ENCODE assay signal across 8 cellular contexts in the genomic region with DNA sequence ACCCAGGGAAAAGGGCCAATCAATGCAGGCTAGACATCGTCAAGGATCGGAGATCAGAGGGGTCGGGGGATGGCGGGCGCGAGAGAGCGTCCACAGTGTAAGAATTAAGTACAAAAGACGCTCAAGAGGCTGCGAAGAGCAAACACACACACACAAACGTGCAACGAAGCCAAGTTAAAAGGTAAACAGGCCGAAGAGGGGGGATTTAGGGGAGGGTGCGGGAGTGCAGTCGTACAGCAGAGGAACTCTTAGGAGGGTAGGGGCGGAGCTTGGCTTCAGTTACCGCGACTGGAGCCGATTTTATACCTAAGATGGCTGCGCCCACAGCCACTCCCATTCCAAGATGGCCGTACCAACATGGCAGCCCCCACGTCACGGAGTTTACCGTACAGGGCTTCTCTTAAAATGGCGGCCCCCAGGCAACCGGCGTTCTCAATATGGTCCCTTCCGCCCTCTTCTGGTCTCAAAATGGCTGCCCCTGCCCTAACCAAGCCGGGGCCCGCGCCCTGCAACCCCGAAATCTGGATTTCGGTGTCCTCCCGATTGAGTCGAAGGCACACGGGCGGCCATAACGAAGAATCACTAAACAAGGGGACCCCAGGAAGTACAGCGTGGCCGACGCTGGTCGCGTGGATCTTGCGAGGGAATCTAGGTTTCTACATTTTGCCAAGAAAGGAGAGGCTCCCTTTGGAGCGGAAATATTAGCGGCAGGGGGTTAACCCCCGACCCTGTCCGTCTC. TPM values are rescaled to one million over a fixed set of nuclear protein-coding genes. Genes with fewer than 3 reads are reported as not detected.
A peak's percentile ranks its signal among the peaks of the same experiment; 100 is the strongest.
DNase-seq lines count a peak whose midpoint lies in the region; ATAC-seq, FAIRE-seq and TF ChIP-seq lines count a peak whose summit lies in the region.

No MANE protein-coding gene starts in this region.

- 11% methylated on average over 47 of the region's 47 CpGs for WGBS in A549 (ENCODE audit: missing lambda C conversion rate)
- 98% methylated on average over 47 of the region's 47 CpGs for WGBS in HepG2 (ENCODE audit: low lambda C conversion rate)

- peaks cover 51% of the 10 kb centered on the region for H3K4me1 ChIP-seq in A549
- H3K4me1 ChIP-seq in HepG2 (ENCODE audit: insufficient read depth, low read length) = peaks cover 18% of the 10 kb centered on the region

- H3K4me2 ChIP-seq in A549 = peak overlapping the region; percentile 89
- H3K4me2 ChIP-seq in HepG2 (ENCODE audit: low read depth, low read length) = no peak overlapping the region

- ATAC-seq in A549 = peak; percentile 71 to 84
- ATAC-seq in GM18868 (IDR thresholded peaks at IDR 0.05; ENCODE audit: unreplicated experiment) = peak; percentile 70
- peak; percentile 63 for ATAC-seq in HG03108 (IDR thresholded peaks at IDR 0.05; ENCODE audit: unreplicated experiment)
- ATAC-seq in HepG2 = no peak

- TF ChIP-seq POLR2A in A549 (IDR thresholded peaks at IDR 0.05; ENCODE audit: low read length) = no peak
- no peak for TF ChIP-seq POLR2A in HepG2 (IDR thresholded peaks at IDR 0.05; ENCODE audit: insufficient read depth in 1 of 2, low read depth in 2 of 2, low read length in 2 of 2)

- CTCF ChIA-PET in A549 (lab: Yijun Ruan, JAX) (interaction anchor here (0.6 to 5.3 kb wide), 12 partner anchors 9 to 330 kb away, joined by 3 to 37 read pairs (median 4); partner anchors contain the start of genes LBHD1, TMEM179B and UQCC3), HepG2 (lab: Yijun Ruan, JAX; ENCODE audit: low intra/inter-chr PET ratio, low total read pairs) (no interaction called here)

- H3K9me3 ChIP-seq in A549 (no peaks in the 10 kb centered on the region), HepG2 (ENCODE audit: low read length) (no peaks in the 10 kb centered on the region)

- peaks cover 6% of the 10 kb centered on the region; the same call in 1 of the 2 replicates for H4K20me1 ChIP-seq in HepG2 (ENCODE audit: insufficient read depth, low read length)

- H2AFZ ChIP-seq in HepG2 (ENCODE audit: low read length) = no peak overlapping the region

- FAIRE-seq in A549 (lab: Jason Lieb, UNC) (no peak), HepG2 (lab: Jason Lieb, UNC) (no peak)

- intact Hi-C loops in HepG2 (cut with micrococcal nuclease; ENCODE audit: unreplicated experiment) = no loop called here

- TF ChIP-seq RAD21 in A549 (conservative IDR thresholded peaks at IDR 0.05 in 1 of 2, IDR thresholded peaks at IDR 0.05 in 1 of 2) (no peak), HepG2 (CRISPR knock-in tag; IDR thresholded peaks at IDR 0.05) (no peak)

- in situ Hi-C loops in HepG2 (cut with HindIII; ENCODE audit: extremely low pct_ligation_motif_present, low pct_unique_long_range_greater_than_20kb) = loop anchor here (10.0 kb wide), 1 partner anchor 315 kb away; no protein-coding TSS in a partner anchor

- peaks cover 12 to 53% of the 10 kb centered on the region in 2 experiments for H3K36me3 ChIP-seq in HepG2 (replicated peaks in 1 of 2; ENCODE audit: control insufficient read depth in 1 of 2, insufficient read depth in 2 of 2, low read length in 2 of 2)

- POLR2A ChIA-PET in A549 (lab: Yijun Ruan, JAX) = interaction anchor here (0.6 to 6.1 kb wide), 14 partner anchors 9 to 147 kb away, joined by 3 to 64 read pairs (median 4); partner anchors contain the start of genes B3GAT3, C11orf98, CSKMT and HNRNPUL2
- POLR2A ChIA-PET in HepG2 (lab: Yijun Ruan, JAX) = interaction anchor here (1.4 kb wide), 1 partner anchor 44 kb away, joined by 4 read pairs; the partner anchor contains the start of gene ZBTB3

- H3K27ac ChIP-seq in A549 (peak overlapping the region; percentile 79 to 91), HepG2 (ENCODE audit: extremely low read length, insufficient read depth, low read length) (no peak overlapping the region)

- no peaks in the 10 kb centered on the region for H3K27me3 ChIP-seq in HepG2 (ENCODE audit: control insufficient read depth in 1 of 2, insufficient read depth in 2 of 2, low read length in 2 of 2)

- H3K9ac ChIP-seq in HepG2 (ENCODE audit: insufficient read depth, low read depth, low read length) = no peak overlapping the region

- BruUV-seq in HepG2 (replicated peaks; lab: Mats Ljungman, UMichigan) = no TSS peak

- TF ChIP-seq CTCF in A549 (IDR thresholded peaks at IDR 0.05) = no peak
- no peak for TF ChIP-seq CTCF in HepG2 (CRISPR knock-in tag; IDR thresholded peaks at IDR 0.05)

- TF ChIP-seq EP300 in A549 (IDR thresholded peaks at IDR 0.05) (no peak), HepG2 (IDR thresholded peaks at IDR 0.05; ENCODE audit: low read depth in 2 of 2, low read length in 2 of 2) (no peak), HepG2 (CRISPR knock-in tag; IDR thresholded peaks at IDR 0.05; ENCODE audit: borderline replicate concordance) (no peak)

- DNase-seq in A549 (ENCODE audit: low read depth in 1 of 2, low spot score in 1 of 2) (peak; percentile 94 to 98), NCI-H510A (lab: John Stamatoyannopoulos, UW) (peak; percentile 97), dermis blood vessel endothelial cell (peak; percentile 99), HepG2 (ENCODE audit: low spot score) (no peak)
- DNase-seq in activated CD4-positive, alpha-beta T cell treated with anti-CD3 and anti-CD28 coated beads, Interleukin-2, amount 50 U/mL, for 24 hours (ENCODE audit: low read depth in 1 of 2, low spot score in 1 of 2) = peak; percentile 86 to 97
- DNase-seq in stimulated activated CD4-positive, alpha-beta T cell treated with anti-CD3 and anti-CD28 coated beads, Interleukin-2, amount 100 ng/mL, for 4 hours (ENCODE audit: low read depth) = peak; percentile 95

- H3K4me3 ChIP-seq in A549 = peak overlapping the region; percentile 41
- no peak overlapping the region for H3K4me3 ChIP-seq in HepG2 (replicated peaks in 1 of 3; ENCODE audit: insufficient read depth in 1 of 3, low read depth in 2 of 3, low read length in 3 of 3)

- H3K79me2 ChIP-seq in HepG2 (ENCODE audit: insufficient read depth, low read length) = no peaks in the 10 kb centered on the region

RNA-seq across cellular contexts. Expression of gene GNG3, which starts 2.0 kb away (rescaled TPM):
- not detected in 2 replicates for polyA plus RNA-seq in A549 (2011; rRNA removed)
- polyA plus RNA-seq in A549 (2012; cell fraction: cytosol; rRNA removed) = 0.04 TPM in 1 of 2 replicates, not detected in the other
- 0.10 TPM in 1 of 2 replicates, not detected in the other for polyA plus RNA-seq in A549 (2012; cell fraction: nucleus; rRNA removed)
- polyA plus RNA-seq in A549 (2017; fragmentation: RNase III; extraction: RNeasy Plus Mini Kit Qiagen cat#74134 plus additional on column Dnase treatment) = 0.15 TPM in 1 of 3 replicates, not detected in the others
- not detected in 2 replicates for polyA minus RNA-seq in A549 (2011; rRNA and poly(A)+ RNA removed)
- not detected in 2 replicates for total RNA-seq in dermis blood vessel endothelial cell
- total RNA-seq in HepG2 (2016; rRNA removed; fragmentation: Illumina TruSeq; extraction: Trizol) = not detected in 2 replicates
- not detected in 2 replicates for total RNA-seq in HepG2 (2016; cell fraction: cytosol; rRNA removed; fragmentation: Illumina TruSeq; extraction: Trizol; ENCODE audit: low read depth)
- total RNA-seq in HepG2 (2016; cell fraction: insoluble cytoplasmic fraction; rRNA removed; fragmentation: Illumina TruSeq; extraction: Trizol) = not detected in 2 replicates
- total RNA-seq in HepG2 (2016; cell fraction: membrane; rRNA removed; fragmentation: Illumina TruSeq; extraction: Trizol) = not detected in 2 replicates
- not detected in 2 replicates for total RNA-seq in HepG2 (2016; cell fraction: nucleus; rRNA removed; fragmentation: Illumina TruSeq; extraction: Trizol)
- not detected in 2 replicates for polyA plus RNA-seq in HepG2 (2011; rRNA removed)
- not detected in 2 replicates for polyA plus RNA-seq in HepG2 (2011; cell fraction: cytosol; rRNA removed)
- not detected in 2 replicates for polyA plus RNA-seq in HepG2 (2011; cell fraction: nucleus; rRNA removed)
- polyA plus RNA-seq in HepG2 (2012) = 1.0 and 1.8 TPM in 2 replicates
- not detected in 2 replicates for polyA plus RNA-seq in HepG2 (2016; cell fraction: cytosol; fragmentation: Illumina TruSeq; extraction: Trizol; ENCODE audit: low read depth)
- not detected in 2 replicates for polyA plus RNA-seq in HepG2 (2016; cell fraction: insoluble cytoplasmic fraction; fragmentation: Illumina TruSeq; extraction: Trizol; ENCODE audit: low read depth)
- not detected in 2 replicates for polyA plus RNA-seq in HepG2 (2016; cell fraction: membrane; fragmentation: Illumina TruSeq; extraction: Trizol; ENCODE audit: low read depth)
- not detected in 2 replicates for polyA plus RNA-seq in HepG2 (2016; cell fraction: nucleus; fragmentation: Illumina TruSeq; extraction: Trizol; ENCODE audit: insufficient read depth, low read depth)
- 0.23 TPM in 1 of 2 replicates, not detected in the other for polyA minus RNA-seq in HepG2 (2011; rRNA and poly(A)+ RNA removed; ENCODE audit: low replicate concordance)
- not detected in 2 replicates for polyA minus RNA-seq in HepG2 (2011; cell fraction: cytosol; rRNA and poly(A)+ RNA removed)
- polyA minus RNA-seq in HepG2 (2011; cell fraction: nucleus; rRNA and poly(A)+ RNA removed) = not detected in 2 replicates

RNA-seq across cellular contexts. Expression of gene BSCL2, which starts 2.2 kb away (rescaled TPM):
- polyA plus RNA-seq in A549 (2011; rRNA removed) (63.9 and 101 TPM in 2 replicates), A549 (2017; fragmentation: RNase III; extraction: RNeasy Plus Mini Kit Qiagen cat#74134 plus additional on column Dnase treatment) (63.0 to 72.4 TPM (median 64.5 TPM) in 3 replicates), HepG2 (2011; rRNA removed) (19.5 and 22.6 TPM in 2 replicates)
- polyA plus RNA-seq in A549 (2012; cell fraction: cytosol; rRNA removed) = 97.9 and 118 TPM in 2 replicates
- polyA plus RNA-seq in A549 (2012; cell fraction: nucleus; rRNA removed) = 127 and 182 TPM in 2 replicates
- polyA minus RNA-seq in A549 (2011; rRNA and poly(A)+ RNA removed) = 98.1 and 142 TPM in 2 replicates
- total RNA-seq in dermis blood vessel endothelial cell (19.4 and 38.6 TPM in 2 replicates), HepG2 (2016; rRNA removed; fragmentation: Illumina TruSeq; extraction: Trizol) (10.2 and 21.1 TPM in 2 replicates)
- total RNA-seq in HepG2 (2016; cell fraction: cytosol; rRNA removed; fragmentation: Illumina TruSeq; extraction: Trizol; ENCODE audit: low read depth) = 22.3 and 24.6 TPM in 2 replicates
- total RNA-seq in HepG2 (2016; cell fraction: insoluble cytoplasmic fraction; rRNA removed; fragmentation: Illumina TruSeq; extraction: Trizol) = 11.3 and 25.7 TPM in 2 replicates
- total RNA-seq in HepG2 (2016; cell fraction: membrane; rRNA removed; fragmentation: Illumina TruSeq; extraction: Trizol) = 23.1 and 36.2 TPM in 2 replicates
- 24.8 and 30.8 TPM in 2 replicates for total RNA-seq in HepG2 (2016; cell fraction: nucleus; rRNA removed; fragmentation: Illumina TruSeq; extraction: Trizol)
- 6.9 and 14.1 TPM in 2 replicates for polyA plus RNA-seq in HepG2 (2011; cell fraction: cytosol; rRNA removed)
- 100 and 124 TPM in 2 replicates for polyA plus RNA-seq in HepG2 (2011; cell fraction: nucleus; rRNA removed)
- 6.1 and 12.6 TPM in 2 replicates for polyA plus RNA-seq in HepG2 (2012)
- polyA plus RNA-seq in HepG2 (2016; cell fraction: cytosol; fragmentation: Illumina TruSeq; extraction: Trizol; ENCODE audit: low read depth) = 18.4 and 24.3 TPM in 2 replicates
- 6.2 and 10.5 TPM in 2 replicates for polyA plus RNA-seq in HepG2 (2016; cell fraction: insoluble cytoplasmic fraction; fragmentation: Illumina TruSeq; extraction: Trizol; ENCODE audit: low read depth)
- polyA plus RNA-seq in HepG2 (2016; cell fraction: membrane; fragmentation: Illumina TruSeq; extraction: Trizol; ENCODE audit: low read depth) = 18.9 and 31.1 TPM in 2 replicates
- polyA plus RNA-seq in HepG2 (2016; cell fraction: nucleus; fragmentation: Illumina TruSeq; extraction: Trizol; ENCODE audit: insufficient read depth, low read depth) = 52.6 and 66.2 TPM in 2 replicates
- polyA minus RNA-seq in HepG2 (2011; rRNA and poly(A)+ RNA removed; ENCODE audit: low replicate concordance) = 26.7 and 143 TPM in 2 replicates
- polyA minus RNA-seq in HepG2 (2011; cell fraction: cytosol; rRNA and poly(A)+ RNA removed) = 4.2 and 4.5 TPM in 2 replicates
- 29.2 and 31.8 TPM in 2 replicates for polyA minus RNA-seq in HepG2 (2011; cell fraction: nucleus; rRNA and poly(A)+ RNA removed)

RNA-seq across cellular contexts. Expression of gene HNRNPUL2, which starts 17.8 kb away (rescaled TPM):
- 31.4 and 31.6 TPM in 2 replicates for polyA plus RNA-seq in A549 (2011; rRNA removed)
- polyA plus RNA-seq in A549 (2012; cell fraction: cytosol; rRNA removed) = 18.4 and 20.8 TPM in 2 replicates
- polyA plus RNA-seq in A549 (2012; cell fraction: nucleus; rRNA removed) = 11.6 and 16.1 TPM in 2 replicates
- 71.3 to 79.5 TPM (median 74.4 TPM) in 3 replicates for polyA plus RNA-seq in A549 (2017; fragmentation: RNase III; extraction: RNeasy Plus Mini Kit Qiagen cat#74134 plus additional on column Dnase treatment)
- polyA minus RNA-seq in A549 (2011; rRNA and poly(A)+ RNA removed) = 17.1 and 17.8 TPM in 2 replicates
- 6.5 and 11.1 TPM in 2 replicates for total RNA-seq in dermis blood vessel endothelial cell
- total RNA-seq in HepG2 (2016; rRNA removed; fragmentation: Illumina TruSeq; extraction: Trizol) = 8.4 and 9.6 TPM in 2 replicates
- 1.1 and 1.6 TPM in 2 replicates for total RNA-seq in HepG2 (2016; cell fraction: cytosol; rRNA removed; fragmentation: Illumina TruSeq; extraction: Trizol; ENCODE audit: low read depth)
- 7.9 and 8.9 TPM in 2 replicates for total RNA-seq in HepG2 (2016; cell fraction: insoluble cytoplasmic fraction; rRNA removed; fragmentation: Illumina TruSeq; extraction: Trizol)
- 3.2 and 4.1 TPM in 2 replicates for total RNA-seq in HepG2 (2016; cell fraction: membrane; rRNA removed; fragmentation: Illumina TruSeq; extraction: Trizol)
- total RNA-seq in HepG2 (2016; cell fraction: nucleus; rRNA removed; fragmentation: Illumina TruSeq; extraction: Trizol) = 13.5 and 13.7 TPM in 2 replicates
- 9.6 TPM in 2 replicates for polyA plus RNA-seq in HepG2 (2011; rRNA removed)
- polyA plus RNA-seq in HepG2 (2011; cell fraction: cytosol; rRNA removed) = 4.2 and 5.2 TPM in 2 replicates
- 16.3 and 19.6 TPM in 2 replicates for polyA plus RNA-seq in HepG2 (2011; cell fraction: nucleus; rRNA removed)
- 18.1 and 29.9 TPM in 2 replicates for polyA plus RNA-seq in HepG2 (2012)
- 1.7 and 2.2 TPM in 2 replicates for polyA plus RNA-seq in HepG2 (2016; cell fraction: cytosol; fragmentation: Illumina TruSeq; extraction: Trizol; ENCODE audit: low read depth)
- 32.0 and 38.8 TPM in 2 replicates for polyA plus RNA-seq in HepG2 (2016; cell fraction: insoluble cytoplasmic fraction; fragmentation: Illumina TruSeq; extraction: Trizol; ENCODE audit: low read depth)
- polyA plus RNA-seq in HepG2 (2016; cell fraction: membrane; fragmentation: Illumina TruSeq; extraction: Trizol; ENCODE audit: low read depth) = 5.2 and 6.2 TPM in 2 replicates
- 36.3 and 36.5 TPM in 2 replicates for polyA plus RNA-seq in HepG2 (2016; cell fraction: nucleus; fragmentation: Illumina TruSeq; extraction: Trizol; ENCODE audit: insufficient read depth, low read depth)
- 7.7 and 18.1 TPM in 2 replicates for polyA minus RNA-seq in HepG2 (2011; rRNA and poly(A)+ RNA removed; ENCODE audit: low replicate concordance)
- 6.1 and 6.7 TPM in 2 replicates for polyA minus RNA-seq in HepG2 (2011; cell fraction: cytosol; rRNA and poly(A)+ RNA removed)
- 24.2 and 25.9 TPM in 2 replicates for polyA minus RNA-seq in HepG2 (2011; cell fraction: nucleus; rRNA and poly(A)+ RNA removed)

RNA-seq across cellular contexts. Expression of gene TTC9C, which starts 18.9 kb away (rescaled TPM):
- polyA plus RNA-seq in A549 (2011; rRNA removed) (42.6 and 44.0 TPM in 2 replicates), A549 (2017; fragmentation: RNase III; extraction: RNeasy Plus Mini Kit Qiagen cat#74134 plus additional on column Dnase treatment) (32.6 to 34.1 TPM (median 33.5 TPM) in 3 replicates), HepG2 (2011; rRNA removed) (28.0 and 29.1 TPM in 2 replicates)
- 21.7 and 21.9 TPM in 2 replicates for polyA plus RNA-seq in A549 (2012; cell fraction: cytosol; rRNA removed)
- polyA plus RNA-seq in A549 (2012; cell fraction: nucleus; rRNA removed) = 16.7 and 25.4 TPM in 2 replicates
- 20.7 and 27.0 TPM in 2 replicates for polyA minus RNA-seq in A549 (2011; rRNA and poly(A)+ RNA removed)
- total RNA-seq in dermis blood vessel endothelial cell (28.9 and 30.0 TPM in 2 replicates), HepG2 (2016; rRNA removed; fragmentation: Illumina TruSeq; extraction: Trizol) (36.4 and 42.5 TPM in 2 replicates)
- total RNA-seq in HepG2 (2016; cell fraction: cytosol; rRNA removed; fragmentation: Illumina TruSeq; extraction: Trizol; ENCODE audit: low read depth) = 24.6 and 27.3 TPM in 2 replicates
- total RNA-seq in HepG2 (2016; cell fraction: insoluble cytoplasmic fraction; rRNA removed; fragmentation: Illumina TruSeq; extraction: Trizol) = 34.2 and 43.0 TPM in 2 replicates
- total RNA-seq in HepG2 (2016; cell fraction: membrane; rRNA removed; fragmentation: Illumina TruSeq; extraction: Trizol) = 29.0 and 29.6 TPM in 2 replicates
- total RNA-seq in HepG2 (2016; cell fraction: nucleus; rRNA removed; fragmentation: Illumina TruSeq; extraction: Trizol) = 18.6 and 23.5 TPM in 2 replicates
- polyA plus RNA-seq in HepG2 (2011; cell fraction: cytosol; rRNA removed) = 22.8 and 26.1 TPM in 2 replicates
- polyA plus RNA-seq in HepG2 (2011; cell fraction: nucleus; rRNA removed) = 14.1 and 20.3 TPM in 2 replicates
- 23.9 and 33.1 TPM in 2 replicates for polyA plus RNA-seq in HepG2 (2012)
- 13.1 and 13.2 TPM in 2 replicates for polyA plus RNA-seq in HepG2 (2016; cell fraction: cytosol; fragmentation: Illumina TruSeq; extraction: Trizol; ENCODE audit: low read depth)
- polyA plus RNA-seq in HepG2 (2016; cell fraction: insoluble cytoplasmic fraction; fragmentation: Illumina TruSeq; extraction: Trizol; ENCODE audit: low read depth) = 48.5 and 50.3 TPM in 2 replicates
- polyA plus RNA-seq in HepG2 (2016; cell fraction: membrane; fragmentation: Illumina TruSeq; extraction: Trizol; ENCODE audit: low read depth) = 18.0 and 18.5 TPM in 2 replicates
- 41.9 and 45.0 TPM in 2 replicates for polyA plus RNA-seq in HepG2 (2016; cell fraction: nucleus; fragmentation: Illumina TruSeq; extraction: Trizol; ENCODE audit: insufficient read depth, low read depth)
- polyA minus RNA-seq in HepG2 (2011; rRNA and poly(A)+ RNA removed; ENCODE audit: low replicate concordance) = 17.4 and 47.6 TPM in 2 replicates
- polyA minus RNA-seq in HepG2 (2011; cell fraction: cytosol; rRNA and poly(A)+ RNA removed) = 13.7 and 15.7 TPM in 2 replicates
- 12.1 and 14.8 TPM in 2 replicates for polyA minus RNA-seq in HepG2 (2011; cell fraction: nucleus; rRNA and poly(A)+ RNA removed)

RNA-seq across cellular contexts. Expression of gene LRRN4CL, which starts 20.1 kb away (rescaled TPM):
- polyA plus RNA-seq in A549 (2011; rRNA removed) (0.03 and 0.04 TPM in 2 replicates), A549 (2017; fragmentation: RNase III; extraction: RNeasy Plus Mini Kit Qiagen cat#74134 plus additional on column Dnase treatment) (0.03 to 0.08 TPM (median 0.08 TPM) in 3 replicates), HepG2 (2011; rRNA removed) (0.04 TPM in 1 of 2 replicates, not detected in the other)
- polyA plus RNA-seq in A549 (2012; cell fraction: cytosol; rRNA removed) = 0.05 TPM in 2 replicates
- 0.43 and 0.47 TPM in 2 replicates for polyA plus RNA-seq in A549 (2012; cell fraction: nucleus; rRNA removed)
- polyA minus RNA-seq in A549 (2011; rRNA and poly(A)+ RNA removed) = 0.29 and 0.70 TPM in 2 replicates
- total RNA-seq in dermis blood vessel endothelial cell (0.34 and 0.51 TPM in 2 replicates), HepG2 (2016; rRNA removed; fragmentation: Illumina TruSeq; extraction: Trizol) (0.11 TPM in 1 of 2 replicates, not detected in the other)
- not detected in 2 replicates for total RNA-seq in HepG2 (2016; cell fraction: cytosol; rRNA removed; fragmentation: Illumina TruSeq; extraction: Trizol; ENCODE audit: low read depth)
- total RNA-seq in HepG2 (2016; cell fraction: insoluble cytoplasmic fraction; rRNA removed; fragmentation: Illumina TruSeq; extraction: Trizol) = 0.13 TPM in 1 of 2 replicates, not detected in the other
- 0.09 TPM in 1 of 2 replicates, not detected in the other for total RNA-seq in HepG2 (2016; cell fraction: membrane; rRNA removed; fragmentation: Illumina TruSeq; extraction: Trizol)
- 0.25 and 0.28 TPM in 2 replicates for total RNA-seq in HepG2 (2016; cell fraction: nucleus; rRNA removed; fragmentation: Illumina TruSeq; extraction: Trizol)
- not detected in 2 replicates for polyA plus RNA-seq in HepG2 (2011; cell fraction: cytosol; rRNA removed)
- polyA plus RNA-seq in HepG2 (2011; cell fraction: nucleus; rRNA removed) = 0.17 and 0.45 TPM in 2 replicates
- polyA plus RNA-seq in HepG2 (2012) = not detected in 2 replicates
- not detected in 2 replicates for polyA plus RNA-seq in HepG2 (2016; cell fraction: cytosol; fragmentation: Illumina TruSeq; extraction: Trizol; ENCODE audit: low read depth)
- polyA plus RNA-seq in HepG2 (2016; cell fraction: insoluble cytoplasmic fraction; fragmentation: Illumina TruSeq; extraction: Trizol; ENCODE audit: low read depth) = not detected in 2 replicates
- polyA plus RNA-seq in HepG2 (2016; cell fraction: membrane; fragmentation: Illumina TruSeq; extraction: Trizol; ENCODE audit: low read depth) = not detected in 2 replicates
- 0.18 TPM in 1 of 2 replicates, not detected in the other for polyA plus RNA-seq in HepG2 (2016; cell fraction: nucleus; fragmentation: Illumina TruSeq; extraction: Trizol; ENCODE audit: insufficient read depth, low read depth)
- 0.28 and 0.70 TPM in 2 replicates for polyA minus RNA-seq in HepG2 (2011; rRNA and poly(A)+ RNA removed; ENCODE audit: low replicate concordance)
- polyA minus RNA-seq in HepG2 (2011; cell fraction: cytosol; rRNA and poly(A)+ RNA removed) = not detected in 2 replicates
- polyA minus RNA-seq in HepG2 (2011; cell fraction: nucleus; rRNA and poly(A)+ RNA removed) = 0.87 and 1.5 TPM in 2 replicates

Comparison
In these comparisons a context has a peak if more than half of its experiments do, and no peak if none do; other contexts are left out.
1. Of the 38 proteins assayed by ChIP-seq in both HepG2 and A549: peak only in HepG2: none; only in A549: BCL3, JUN, KDM1A, KDM5A, MAX, PBX3 and 2 more; in both: none; in neither: 30.